In genomic region chr6:24774696-24775519, GRCh38 we compare ENCODE assay signal across 8 cellular contexts. TPM values are rescaled to one million over a fixed set of nuclear protein-coding genes. Genes with fewer than 3 reads are reported as not detected.
DNase-seq lines count a peak whose midpoint lies in the region; ATAC-seq and TF ChIP-seq lines count a peak whose summit lies in the region.

GMNN (plus strand) TSS chr6:24774937; CDS start chr6:24777247, 2,310 bp downstream.

- H3K4me1 Mint-ChIP-seq in CD14-positive monocyte = peaks cover 21% of the 10 kb centered on the region

- no peaks in the 10 kb centered on the region for H3K27me3 Mint-ChIP-seq in CD14-positive monocyte (ENCODE audit: low read depth in 3 of 3)

- H3K36me3 Mint-ChIP-seq in CD14-positive monocyte = peaks cover under 1 to 1% of the 10 kb centered on the region in 2 donors

- peak within 1 kb of the TSS; percentile 98 to 100 for H3K4me3 Mint-ChIP-seq in CD14-positive monocyte

- H3K9me3 Mint-ChIP-seq in CD14-positive monocyte = no peaks in the 10 kb centered on the region

- peak; percentile 94 for ATAC-seq in GM19395 (IDR thresholded peaks at IDR 0.05; ENCODE audit: unreplicated experiment)
- ATAC-seq in HG03558 (IDR thresholded peaks at IDR 0.05; ENCODE audit: extremely low read depth, unreplicated experiment) = peak; percentile 79

- peak within 1 kb of the TSS; percentile 87 to 98 (median 96) for H3K27ac Mint-ChIP-seq in CD14-positive monocyte

- DNase-seq in CD14-positive monocyte (ENCODE audit: low spot score) (peak; percentile 99), NCI-H748 (lab: John Stamatoyannopoulos, UW; ENCODE audit: unreplicated experiment) (peak; percentile 99), cortex of kidney (lab: John Stamatoyannopoulos, UW) (peak; percentile 78), left kidney (ENCODE audit: low read depth, low spot score) (peak; percentile 99)
- peak; percentile 98 for DNase-seq in activated CD4-positive, alpha-beta T cell treated with anti-CD3 and anti-CD28 coated beads, Interleukin-2, amount 50 U/mL, for 1 hour
- DNase-seq in stimulated activated CD4-positive, alpha-beta T cell treated with anti-CD3 and anti-CD28 coated beads, Interleukin-1b, Interleukin-23, amount 100 ng/mL, for 48 hours = peak; percentile 97

- intact Hi-C loops in CD14-positive monocyte (cut with micrococcal nuclease) = loop anchor here (2.0 to 5.0 kb wide), 3 partner anchors 53 to 108 kb away; partner anchors contain the start of genes ACOT13 (in 1 of the 2), C6orf62 (in 1 of the 2) and TDP2 (in 1 of the 2)

- TF ChIP-seq CTCF in CD14-positive monocyte (IDR thresholded peaks at IDR 0.05) = no peak

RNA-seq across cellular contexts. Expression of gene GMNN, which starts in this region (rescaled TPM):
- polyA plus RNA-seq in CD14-positive monocyte = 1 to 10 TPM; 2.6 to 5.2 TPM

Comparison
In these comparisons a context has a peak if more than half of its experiments do, and no peak if none do; other contexts are left out.
1. Peak in every context shown above with its lines: DNase-seq and ATAC-seq.